In the genomic region with DNA sequence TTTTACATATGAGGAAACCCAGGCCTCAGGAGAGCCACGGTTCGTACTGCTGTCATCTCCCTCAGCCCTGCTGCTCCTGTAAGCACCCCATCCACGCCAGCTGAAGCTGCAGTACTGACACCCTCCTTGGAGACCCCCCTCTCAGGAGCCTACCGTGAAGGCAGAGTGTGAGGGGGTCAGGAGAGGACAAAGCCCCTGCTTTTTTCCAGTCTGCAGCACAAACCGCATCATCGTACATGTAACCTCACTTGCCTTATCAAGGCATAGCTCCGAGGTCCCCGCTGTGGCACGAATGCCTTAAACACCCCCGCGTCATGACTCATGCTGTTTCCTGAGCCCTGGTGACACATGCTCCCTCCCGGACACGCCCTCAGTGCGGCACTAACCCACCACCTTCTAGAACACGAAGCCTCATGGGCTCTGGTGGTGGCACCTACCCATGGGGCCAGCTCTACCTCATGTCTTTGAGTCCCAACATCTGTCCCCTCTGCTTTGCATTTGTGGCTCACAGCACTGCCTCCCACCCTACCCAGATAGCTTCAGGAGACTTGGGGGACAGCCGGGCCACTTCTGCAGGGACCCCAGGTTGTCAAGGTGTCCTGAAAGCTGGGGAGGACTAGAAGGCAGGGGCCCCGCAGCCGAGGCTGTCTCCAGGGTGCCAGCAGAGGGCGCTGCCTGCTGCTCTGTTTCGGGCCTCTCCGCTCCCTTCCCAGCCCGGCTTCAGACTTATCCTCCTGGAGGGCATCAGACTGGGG, we compare ENCODE assay signal across 1 cellular context.
A peak's percentile ranks its signal among the peaks of the same experiment; 100 is the strongest.
TF ChIP-seq lines count a peak whose summit lies in the region.

No MANE protein-coding gene starts in this region.

TF ChIP-seq in GM12878, 131 proteins besides CTCF, POLR2A, EP300 and RAD21 (continued from another document):
- TF ChIP-seq, protein P1, sequence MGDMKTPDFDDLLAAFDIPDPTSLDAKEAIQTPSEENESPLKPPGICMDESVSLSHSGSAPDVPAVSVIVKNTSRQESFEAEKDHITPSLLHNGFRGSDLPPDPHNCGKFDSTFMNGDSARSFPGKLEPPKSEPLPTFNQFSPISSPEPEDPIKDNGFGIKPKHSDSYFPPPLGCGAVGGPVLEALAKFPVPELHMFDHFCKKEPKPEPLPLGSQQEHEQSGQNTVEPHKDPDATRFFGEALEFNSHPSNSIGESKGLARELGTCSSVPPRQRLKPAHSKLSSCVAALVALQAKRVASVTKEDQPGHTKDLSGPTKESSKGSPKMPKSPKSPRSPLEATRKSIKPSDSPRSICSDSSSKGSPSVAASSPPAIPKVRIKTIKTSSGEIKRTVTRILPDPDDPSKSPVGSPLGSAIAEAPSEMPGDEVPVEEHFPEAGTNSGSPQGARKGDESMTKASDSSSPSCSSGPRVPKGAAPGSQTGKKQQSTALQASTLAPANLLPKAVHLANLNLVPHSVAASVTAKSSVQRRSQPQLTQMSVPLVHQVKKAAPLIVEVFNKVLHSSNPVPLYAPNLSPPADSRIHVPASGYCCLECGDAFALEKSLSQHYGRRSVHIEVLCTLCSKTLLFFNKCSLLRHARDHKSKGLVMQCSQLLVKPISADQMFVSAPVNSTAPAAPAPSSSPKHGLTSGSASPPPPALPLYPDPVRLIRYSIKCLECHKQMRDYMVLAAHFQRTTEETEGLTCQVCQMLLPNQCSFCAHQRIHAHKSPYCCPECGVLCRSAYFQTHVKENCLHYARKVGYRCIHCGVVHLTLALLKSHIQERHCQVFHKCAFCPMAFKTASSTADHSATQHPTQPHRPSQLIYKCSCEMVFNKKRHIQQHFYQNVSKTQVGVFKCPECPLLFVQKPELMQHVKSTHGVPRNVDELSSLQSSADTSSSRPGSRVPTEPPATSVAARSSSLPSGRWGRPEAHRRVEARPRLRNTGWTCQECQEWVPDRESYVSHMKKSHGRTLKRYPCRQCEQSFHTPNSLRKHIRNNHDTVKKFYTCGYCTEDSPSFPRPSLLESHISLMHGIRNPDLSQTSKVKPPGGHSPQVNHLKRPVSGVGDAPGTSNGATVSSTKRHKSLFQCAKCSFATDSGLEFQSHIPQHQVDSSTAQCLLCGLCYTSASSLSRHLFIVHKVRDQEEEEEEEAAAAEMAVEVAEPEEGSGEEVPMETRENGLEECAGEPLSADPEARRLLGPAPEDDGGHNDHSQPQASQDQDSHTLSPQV (IDR thresholded peaks at IDR 0.05): no peak
- TF ChIP-seq STAT1 (conservative IDR thresholded peaks at IDR 0.05) (no peak), POU2F2 (IDR thresholded peaks at IDR 0.05; ENCODE audit: borderline replicate concordance, low read depth, low read length) (no peak; the same call in 2 of the 3 replicates), CBX5 (IDR thresholded peaks at IDR 0.05; ENCODE audit: low read depth) (no peak), ZNF384 (IDR thresholded peaks at IDR 0.05; ENCODE audit: borderline replicate concordance, low read depth, low read length) (no peak), CREM (IDR thresholded peaks at IDR 0.05; ENCODE audit: low read depth) (peak; percentile 18; the same call in 1 of the 2 replicates), POLR2AphosphoS2 (IDR thresholded peaks at IDR 0.05; ENCODE audit: low read depth, low read length) (no peak), EGR1 (IDR thresholded peaks at IDR 0.05; ENCODE audit: borderline replicate concordance in 1 of 2, low read depth in 2 of 2, low read length in 2 of 2) (peak in 1 of 2 experiments; percentile 77; a peak in 2 of 3 replicates), KLF5 (IDR thresholded peaks at IDR 0.05; ENCODE audit: partially characterized antibody) (no peak), CHD1 (IDR thresholded peaks at IDR 0.05; ENCODE audit: low read depth, low read length) (no peak), ZBTB11 (CRISPR knock-in tag; IDR thresholded peaks at IDR 0.05) (no peak), ZBTB4 (CRISPR knock-in tag; IDR thresholded peaks at IDR 0.05) (no peak), WRNIP1 (IDR thresholded peaks at IDR 0.05; ENCODE audit: borderline replicate concordance, low read depth, low read length) (no peak), IKZF2 (IDR thresholded peaks at IDR 0.05) (no peak), GATAD2B (conservative IDR thresholded peaks at IDR 0.05; ENCODE audit: low read depth) (no peak), LARP7 (IDR thresholded peaks at IDR 0.05) (no peak), NR2F1 (conservative IDR thresholded peaks at IDR 0.05) (no peak), POLR2AphosphoS5 (IDR thresholded peaks at IDR 0.05; ENCODE audit: low read length) (peak; percentile 33; the same call in 1 of the 2 replicates), SREBF2 (IDR thresholded peaks at IDR 0.05; ENCODE audit: low read length) (no peak), RBBP5 (conservative IDR thresholded peaks at IDR 0.05) (no peak), SPI1 (IDR thresholded peaks at IDR 0.05; ENCODE audit: borderline replicate concordance, insufficient read depth, low read depth, low read length) (no peak), USF1 (IDR thresholded peaks at IDR 0.05; ENCODE audit: borderline replicate concordance, extremely low read length, insufficient read depth, low read depth, low read length) (no peak), PAX8 (IDR thresholded peaks at IDR 0.05) (no peak), SMAD5 (IDR thresholded peaks at IDR 0.05; ENCODE audit: low read depth) (no peak), MYC (IDR thresholded peaks at IDR 0.05; ENCODE audit: insufficient read depth, insufficient read length, insufficient replicate concordance, low read length, severe bottlenecking) (no peak), MXI1 (IDR thresholded peaks at IDR 0.05; ENCODE audit: low read depth, low read length) (no peak; the same call in 1 of the 2 replicates), ZNF622 (IDR thresholded peaks at IDR 0.05) (no peak), IKZF1 (conservative IDR thresholded peaks at IDR 0.05) (0 out of 2 replicates have a peak, but pooled peaks have one; percentile 21)
- TF ChIP-seq, protein P2, sequence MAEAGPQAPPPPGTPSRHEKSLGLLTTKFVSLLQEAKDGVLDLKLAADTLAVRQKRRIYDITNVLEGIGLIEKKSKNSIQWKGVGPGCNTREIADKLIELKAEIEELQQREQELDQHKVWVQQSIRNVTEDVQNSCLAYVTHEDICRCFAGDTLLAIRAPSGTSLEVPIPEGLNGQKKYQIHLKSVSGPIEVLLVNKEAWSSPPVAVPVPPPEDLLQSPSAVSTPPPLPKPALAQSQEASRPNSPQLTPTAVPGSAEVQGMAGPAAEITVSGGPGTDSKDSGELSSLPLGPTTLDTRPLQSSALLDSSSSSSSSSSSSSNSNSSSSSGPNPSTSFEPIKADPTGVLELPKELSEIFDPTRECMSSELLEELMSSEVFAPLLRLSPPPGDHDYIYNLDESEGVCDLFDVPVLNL (IDR thresholded peaks at IDR 0.05; ENCODE audit: low read depth, low read length): no peak
